In the genomic region with DNA sequence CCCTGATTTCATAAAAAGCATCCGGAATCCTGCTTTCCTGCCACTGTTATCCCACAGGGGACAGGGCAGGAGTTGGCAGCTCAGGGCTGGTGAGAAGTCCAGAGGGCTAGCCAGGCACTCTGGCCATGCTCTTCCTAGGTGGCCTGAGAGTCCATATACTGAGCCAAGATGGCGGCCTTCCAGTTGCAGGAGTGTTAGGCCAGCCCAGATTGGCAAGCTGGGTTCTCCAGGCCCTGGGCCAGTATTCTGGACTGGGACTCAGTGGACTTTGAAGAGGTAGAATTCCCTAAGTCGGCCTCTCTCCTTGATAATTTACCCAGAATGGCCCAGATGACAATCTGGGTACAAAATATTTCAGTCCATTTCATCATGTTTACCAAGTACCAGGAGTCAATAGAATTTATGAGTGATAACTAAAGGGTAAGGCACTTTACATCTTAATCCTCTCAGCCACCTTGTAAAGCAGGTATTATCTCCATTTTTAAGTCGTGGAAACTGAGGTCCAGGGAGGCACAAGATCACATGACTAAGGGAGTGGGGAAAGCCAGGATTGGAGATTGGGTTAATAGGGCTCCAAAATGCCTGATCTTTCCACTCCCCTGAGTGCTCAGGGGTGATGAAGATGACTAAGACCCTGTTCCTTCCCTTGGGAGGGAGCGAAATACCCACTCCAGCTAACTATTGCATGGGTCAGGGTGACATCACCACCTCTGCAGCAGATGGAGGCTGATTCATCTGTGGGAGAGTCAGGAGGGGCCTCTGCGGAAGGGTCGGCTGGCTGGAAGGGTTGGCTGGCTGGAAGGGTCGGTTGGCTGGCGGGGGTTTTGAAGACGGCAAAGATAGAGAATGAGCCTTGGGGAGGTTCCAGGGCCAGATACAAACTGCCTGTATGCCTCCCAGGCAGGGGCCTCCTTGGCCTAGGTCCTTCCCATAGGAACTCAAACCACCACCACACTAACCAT, we compare ENCODE assay signal across 8 cellular contexts. TPM values are rescaled to one million over a fixed set of nuclear protein-coding genes. Genes with fewer than 3 reads are reported as not detected.
A peak's percentile ranks its signal among the peaks of the same experiment; 100 is the strongest.
DNase-seq lines count a peak whose midpoint lies in the region; ATAC-seq and TF ChIP-seq lines count a peak whose summit lies in the region.

No MANE protein-coding gene starts in this region.

- peak overlapping the region; percentile 71 for H3K4me3 Mint-ChIP-seq in activated naive CD8-positive, alpha-beta T cell treated with anti-CD3 and anti-CD28 coated beads, Interleukin-2, amount 50 U/mL, for 24 hours
- H3K4me3 Mint-ChIP-seq in progenitor cell of endocrine pancreas (ENCODE audit: low read depth): peak overlapping the region; percentile 77

- no peak for TF ChIP-seq CTCF in heart left ventricle (IDR thresholded peaks at IDR 0.05)
- TF ChIP-seq CTCF in progenitor cell of endocrine pancreas (IDR thresholded peaks at IDR 0.05; ENCODE audit: unreplicated experiment): no peak

- no peaks in the 10 kb centered on the region for H3K9me3 ChIP-seq in heart left ventricle

- peak in 1 of 2 donors; percentile 8 for TF ChIP-seq POLR2A in heart left ventricle (IDR thresholded peaks at IDR 0.05)

- intact Hi-C loops in heart left ventricle (cut with DNase I): no loop called here

- H3K4me3 ChIP-seq in heart left ventricle: peak overlapping the region in 10 of 12 donors; percentile 41 to 98 (median 68)

- peak overlapping the region; percentile 77 for H3K27ac Mint-ChIP-seq in activated naive CD8-positive, alpha-beta T cell treated with anti-CD3 and anti-CD28 coated beads, Interleukin-2, amount 50 U/mL, for 24 hours
- H3K27ac Mint-ChIP-seq in progenitor cell of endocrine pancreas: peak overlapping the region; percentile 93

- 65 to 75% (median 71%) methylated on average over 10 of the region's 10 CpGs for WGBS in heart left ventricle, 4 donors

- peak overlapping the region; percentile 57 to 92 (median 86) for H3K27ac ChIP-seq in heart left ventricle

- DNase-seq in COLO829 (ENCODE audit: low spot score) (peak; percentile 47), Kasumi-1 (lab: John Stamatoyannopoulos, UW) (peak; percentile 48 to 58), heart left ventricle (peak in 3 of 5 donors; percentile 33 to 88 (median 41)), progenitor cell of endocrine pancreas (ENCODE audit: low spot score, unreplicated experiment) (no peak), NOMO-1 (lab: John Stamatoyannopoulos, UW; ENCODE audit: unreplicated experiment in 2 of 2) (no peak), GM19238 (ENCODE audit: insufficient read length, low spot score) (no peak)
- DNase-seq in activated naive CD8-positive, alpha-beta T cell treated with anti-CD3 and anti-CD28 coated beads, Interleukin-2, amount 50 U/mL, for 24 hours: peak; percentile 48

- H3K4me1 ChIP-seq in heart left ventricle: peaks cover 0 to 35% (median 14%) of the 10 kb centered on the region in 12 donors

- H3K36me3 Mint-ChIP-seq in activated naive CD8-positive, alpha-beta T cell treated with anti-CD3 and anti-CD28 coated beads, Interleukin-2, amount 50 U/mL, for 24 hours (ENCODE audit: low read depth): no peaks in the 10 kb centered on the region
- peaks cover 2% of the 10 kb centered on the region for H3K36me3 Mint-ChIP-seq in progenitor cell of endocrine pancreas (ENCODE audit: insufficient read depth)

- H3K27me3 ChIP-seq in heart left ventricle: no peaks in the 10 kb centered on the region

- no peaks in the 10 kb centered on the region for H3K27me3 Mint-ChIP-seq in activated naive CD8-positive, alpha-beta T cell treated with anti-CD3 and anti-CD28 coated beads, Interleukin-2, amount 50 U/mL, for 24 hours
- H3K27me3 Mint-ChIP-seq in progenitor cell of endocrine pancreas: peaks cover 5% of the 10 kb centered on the region

- ATAC-seq in activated naive CD8-positive, alpha-beta T cell treated with anti-CD3 and anti-CD28 coated beads, Interleukin-2, amount 50 U/mL, for 24 hours: peak; percentile 72
- peak in 3 of 4 donors; percentile 56 to 83 (median 64) for ATAC-seq in heart left ventricle
- no peak for ATAC-seq in GM21619 (IDR thresholded peaks at IDR 0.05; ENCODE audit: unreplicated experiment)

- no peaks in the 10 kb centered on the region for H3K9me3 Mint-ChIP-seq in activated naive CD8-positive, alpha-beta T cell treated with anti-CD3 and anti-CD28 coated beads, Interleukin-2, amount 50 U/mL, for 24 hours
- no peaks in the 10 kb centered on the region for H3K9me3 Mint-ChIP-seq in progenitor cell of endocrine pancreas (ENCODE audit: low read depth)

- H3K36me3 ChIP-seq in heart left ventricle: no peaks in the 10 kb centered on the region

- peaks cover 25% of the 10 kb centered on the region for H3K4me1 Mint-ChIP-seq in activated naive CD8-positive, alpha-beta T cell treated with anti-CD3 and anti-CD28 coated beads, Interleukin-2, amount 50 U/mL, for 24 hours
- H3K4me1 Mint-ChIP-seq in progenitor cell of endocrine pancreas (ENCODE audit: low read depth): peaks cover 12% of the 10 kb centered on the region

RNA-seq across cellular contexts. Expression of a gene that starts 1.2 kb away (rescaled TPM):
- total RNA-seq in heart left ventricle (10 to 100 TPM; 15.8 to 40.7 (median 17.8) TPM), progenitor cell of endocrine pancreas (42.8 and 43.2 TPM in 2 replicates)
- polyA plus RNA-seq in heart left ventricle: 10 to 100 TPM; 10.6 to 21.3 TPM

RNA-seq across cellular contexts. Expression of a gene that starts 48.5 kb away (rescaled TPM):
- total RNA-seq in heart left ventricle: under 1 TPM in 7 of 9 donors, not detected in 2; 0.16 to 0.80 (median 0.44) TPM
- under 1 TPM; 0.37 to 0.65 TPM for polyA plus RNA-seq in heart left ventricle
- total RNA-seq in progenitor cell of endocrine pancreas: 0.89 and 0.93 TPM in 2 replicates

RNA-seq across cellular contexts. Expression of a gene that starts 48.6 kb away (rescaled TPM):
- 100 to 1,000 TPM in 1 of 9 donors, 10 to 100 TPM in 8; 60.7 to 120 (median 77.5) TPM for total RNA-seq in heart left ventricle
- polyA plus RNA-seq in heart left ventricle: 100 to 1,000 TPM; 140 to 218 TPM
- 80.0 and 83.1 TPM in 2 replicates for total RNA-seq in progenitor cell of endocrine pancreas

RNA-seq across cellular contexts. Expression of a gene that starts 55.6 kb away (rescaled TPM):
- total RNA-seq in heart left ventricle (100 to 1,000 TPM; 237 to 456 (median 369) TPM), progenitor cell of endocrine pancreas (725 and 736 TPM in 2 replicates)
- 100 to 1,000 TPM; 111 to 284 TPM for polyA plus RNA-seq in heart left ventricle

Comparison
In these comparisons a context has a peak if more than half of its experiments do, and no peak if none do; other contexts are left out.
1. DNase-seq: peak in COLO829 (single experiment), Kasumi-1 (2 of 2), activated naive CD8-positive, alpha-beta T cell treated with anti-CD3 and anti-CD28 coated beads, Interleukin-2, amount 50 U/mL, for 24 hours (single experiment) and heart left ventricle (3 of 5); none in progenitor cell of endocrine pancreas (single experiment), NOMO-1 (0 of 2) and GM19238 (single experiment).